1 cellular context compared by ENCODE assay signal in genomic region chr5:41420509-41421067, GRCh38.
TF ChIP-seq lines count a peak whose summit lies in the region.

No MANE protein-coding gene starts in this region.

TF ChIP-seq in H1, 55 proteins besides CTCF, POLR2A, EP300 and RAD21 (continued from another document):
- no peak for TF ChIP-seq SP4 (IDR thresholded peaks at IDR 0.05; ENCODE audit: low read length)
